Comparison of ENCODE assay signal across 16 cellular contexts in genomic region chr1:90508376-90509167, GRCh38.
"Had no signal": no experiment of that assay in that cellular context is flagged by ENCODE, and none has a peak within 500 bp of the region (broad histone marks: within the 10 kb centered on the region; RNA-seq: fewer than 3 reads in every experiment).

No MANE protein-coding gene starts in this region.

- H3K36me3 ChIP-seq: gastroesophageal sphincter, heart left ventricle had no signal

- H3K4me3 ChIP-seq: gastroesophageal sphincter, heart left ventricle, testis had no signal

- H3K27ac Mint-ChIP-seq: activated naive CD4-positive, alpha-beta T cell treated with anti-CD3 and anti-CD28 coated beads for 36 hours; activated naive CD8-positive, alpha-beta T cell treated with anti-CD3 and anti-CD28 coated beads, Interleukin-2, amount 10 ng/mL, durations not matched to agents 7 days and 5 days; endodermal cell; memory B cell had no signal

- H3K4me1 Mint-ChIP-seq: activated naive CD8-positive, alpha-beta T cell treated with anti-CD3 and anti-CD28 coated beads, Interleukin-2, amount 10 ng/mL, durations not matched to agents 7 days and 5 days; memory B cell; neural crest cell had no signal

- H3K36me3 Mint-ChIP-seq: activated naive CD8-positive, alpha-beta T cell treated with anti-CD3 and anti-CD28 coated beads, Interleukin-2, amount 10 ng/mL, durations not matched to agents 7 days and 5 days; memory B cell had no signal

- ATAC-seq: gastroesophageal sphincter, left cardiac atrium had no signal

- H3K4me1 ChIP-seq: gastroesophageal sphincter, heart left ventricle, testis had no signal

- H3K9me3 ChIP-seq: gastroesophageal sphincter, heart left ventricle, testis had no signal

- H3K27me3 Mint-ChIP-seq: activated naive CD8-positive, alpha-beta T cell treated with anti-CD3 and anti-CD28 coated beads, Interleukin-2, amount 10 ng/mL, durations not matched to agents 7 days and 5 days; memory B cell had no signal

- H3K9me3 Mint-ChIP-seq: activated naive CD4-positive, alpha-beta T cell treated with anti-CD3 and anti-CD28 coated beads for 36 hours; activated naive CD8-positive, alpha-beta T cell treated with anti-CD3 and anti-CD28 coated beads, Interleukin-2, amount 10 ng/mL, durations not matched to agents 7 days and 5 days; endodermal cell; memory B cell; neural crest cell had no signal

- H3K27me3 ChIP-seq: gastroesophageal sphincter, heart left ventricle, testis had no signal

- DNase-seq: activated effector memory CD4-positive, alpha-beta T cell treated with Interleukin-2 at 50 U/mL for 16 hours; activated naive CD4-positive, alpha-beta T cell treated with anti-CD3 and anti-CD28 coated beads for 36 hours; activated naive CD8-positive, alpha-beta T cell treated with anti-CD3 and anti-CD28 coated beads, Interleukin-2, amount 10 ng/mL, durations not matched to agents 7 days and 5 days; activated T-cell treated with anti-CD3 and anti-CD28 coated beads, Interleukin-2, amount 50 U/mL, for 1 hour; amniotic stem cell; cortex of kidney; endodermal cell; heart left ventricle; islet precursor cell; left cardiac atrium; T-helper 9 cell; testis; trophoblast cell had no signal

- H3K4me3 Mint-ChIP-seq: activated naive CD4-positive, alpha-beta T cell treated with anti-CD3 and anti-CD28 coated beads for 36 hours; activated naive CD8-positive, alpha-beta T cell treated with anti-CD3 and anti-CD28 coated beads, Interleukin-2, amount 10 ng/mL, durations not matched to agents 7 days and 5 days; endodermal cell; memory B cell; neural crest cell had no signal

- H3K27ac ChIP-seq: gastroesophageal sphincter, heart left ventricle, testis had no signal
